Comparison of ENCODE assay signal across 20 cellular contexts in genomic region chr20:2656471-2657117, GRCh38. TPM values are rescaled to one million over a fixed set of nuclear protein-coding genes. Genes with fewer than 3 reads are reported as not detected.
DNase-seq lines count a peak whose midpoint lies in the region; ATAC-seq, FAIRE-seq and TF ChIP-seq lines count a peak whose summit lies in the region.
"Had no signal": no experiment of that assay in that cellular context is flagged by ENCODE, and none has a peak within 500 bp of the region (broad histone marks: within the 10 kb centered on the region; RNA-seq: fewer than 3 reads in every experiment).

No MANE protein-coding gene starts in this region.

- in situ Hi-C loops in KBM-7 (cut with MboI; ENCODE audit: low pct_unique_long_range_greater_than_20kb, low sequenced_read_pairs): no loop called here

- peak overlapping the region; percentile 22 for H3K4me3 Mint-ChIP-seq in activated T-helper 1 cell treated with anti-CD3 and anti-CD28 coated beads, Interleukin-12 subunit alpha, Interleukin-12 subunit beta, Interleukin-2, Interleukin-4 antibody, amounts not matched to agents 30 ng/mL and 10 ng/mL and 1 ng/mL, durations not matched to agents 14 hours and 24 hours and 36 hours
- peak overlapping the region in 2 of 3 experiments; percentile 50 to 67 for H3K4me3 Mint-ChIP-seq in nephron
- H3K4me3 Mint-ChIP-seq: CD8-positive, alpha-beta T cell; T-helper 17 cell had no signal

- H3K4me3 ChIP-seq in HFF-Myc (replicated peaks; ENCODE audit: low read depth, low read length): peak overlapping the region; percentile 100
- H3K4me3 ChIP-seq: coronary artery, left lung, prostate gland, smooth muscle cell had no signal

- H3K9me3 Mint-ChIP-seq in activated T-helper 1 cell treated with anti-CD3 and anti-CD28 coated beads, Interleukin-12 subunit alpha, Interleukin-12 subunit beta, Interleukin-2, Interleukin-4 antibody, amounts not matched to agents 30 ng/mL and 10 ng/mL and 1 ng/mL, durations not matched to agents 14 hours and 24 hours and 36 hours: no peaks in the 10 kb centered on the region
- H3K9me3 Mint-ChIP-seq in nephron: no peaks in the 10 kb centered on the region
- H3K9me3 Mint-ChIP-seq: CD8-positive, alpha-beta T cell had no signal

- H3K4me1 Mint-ChIP-seq in activated T-helper 1 cell treated with anti-CD3 and anti-CD28 coated beads, Interleukin-12 subunit alpha, Interleukin-12 subunit beta, Interleukin-2, Interleukin-4 antibody, amounts not matched to agents 30 ng/mL and 10 ng/mL and 1 ng/mL, durations not matched to agents 14 hours and 24 hours and 36 hours (ENCODE audit: low read depth): peaks cover 43% of the 10 kb centered on the region
- H3K4me1 Mint-ChIP-seq in nephron: peaks cover 13% of the 10 kb centered on the region

- ATAC-seq in activated CD4-positive, CD25-positive, alpha-beta regulatory T cell treated with anti-CD3 and anti-CD28 coated beads, Interleukin-2, amount 50 U/mL, for 24 hours: no peak
- ATAC-seq: CD8-positive, alpha-beta T cell; left lung; Right ventricle myocardium inferior; T-helper 17 cell had no signal

- TF ChIP-seq POLR2A in GM12892 (IDR thresholded peaks at IDR 0.05; ENCODE audit: low read depth, low read length): no peak

- TF ChIP-seq CTCF in HFF-Myc (IDR thresholded peaks at IDR 0.05; ENCODE audit: low read depth, low read length, missing control alignments): no peak
- TF ChIP-seq CTCF in nephron (IDR thresholded peaks at IDR 0.05; ENCODE audit: unreplicated experiment in 3 of 3): no peak

- no peak for FAIRE-seq in GM12892 (lab: Jason Lieb, UNC)
- FAIRE-seq: frontal cortex had no signal

- peak; percentile 59 for DNase-seq in activated CD8-positive, alpha-beta memory T cell treated with anti-CD3 and anti-CD28 coated beads, Interleukin-2, amount 50 U/mL, for 48 hours
- no peak for DNase-seq in activated CD8-positive, alpha-beta memory T cell treated with anti-CD3 and anti-CD28 coated beads for 24 hours
- DNase-seq in HFF-Myc (ENCODE audit: extremely low read depth, low read depth) (no peak), GM12892 (ENCODE audit: insufficient read length) (no peak), KBM-7 (no peak)
- DNase-seq in activated T-helper 1 cell treated with anti-CD3 and anti-CD28 coated beads, Interleukin-12 subunit alpha, Interleukin-12 subunit beta, Interleukin-2, Interleukin-4 antibody, amounts not matched to agents 30 ng/mL and 10 ng/mL and 1 ng/mL, durations not matched to agents 14 hours and 24 hours and 36 hours (ENCODE audit: low spot score): no peak
- DNase-seq: ACHN; CD8-positive, alpha-beta T cell; EL; left lung; NCI-H345; stimulated activated naive CD4-positive, alpha-beta T cell; T-helper 17 cell had no signal

- H3K27ac Mint-ChIP-seq in activated T-helper 1 cell treated with anti-CD3 and anti-CD28 coated beads, Interleukin-12 subunit alpha, Interleukin-12 subunit beta, Interleukin-2, Interleukin-4 antibody, amounts not matched to agents 30 ng/mL and 10 ng/mL and 1 ng/mL, durations not matched to agents 14 hours and 24 hours and 36 hours: peak overlapping the region; percentile 47
- H3K27ac Mint-ChIP-seq in nephron: no peak overlapping the region
- H3K27ac Mint-ChIP-seq: CD8-positive, alpha-beta T cell; T-helper 17 cell had no signal

- intact Hi-C loops in activated T-helper 1 cell treated with anti-CD3 and anti-CD28 coated beads, Interleukin-12 subunit alpha, Interleukin-12 subunit beta, Interleukin-2, Interleukin-4 antibody, amounts not matched to agents 30 ng/mL and 10 ng/mL and 1 ng/mL, durations not matched to agents 14 hours and 24 hours and 36 hours (cut with micrococcal nuclease): loop anchor here (10.0 kb wide), 1 partner anchor 1822 kb away; the partner anchor contains the start of gene FAM110A

- peaks cover 78% of the 10 kb centered on the region for H3K36me3 Mint-ChIP-seq in activated T-helper 1 cell treated with anti-CD3 and anti-CD28 coated beads, Interleukin-12 subunit alpha, Interleukin-12 subunit beta, Interleukin-2, Interleukin-4 antibody, amounts not matched to agents 30 ng/mL and 10 ng/mL and 1 ng/mL, durations not matched to agents 14 hours and 24 hours and 36 hours (ENCODE audit: low read depth)
- H3K36me3 Mint-ChIP-seq in nephron (ENCODE audit: low read depth): peaks cover 79% of the 10 kb centered on the region

- H3K27me3 Mint-ChIP-seq in activated T-helper 1 cell treated with anti-CD3 and anti-CD28 coated beads, Interleukin-12 subunit alpha, Interleukin-12 subunit beta, Interleukin-2, Interleukin-4 antibody, amounts not matched to agents 30 ng/mL and 10 ng/mL and 1 ng/mL, durations not matched to agents 14 hours and 24 hours and 36 hours (ENCODE audit: insufficient read depth): no peaks in the 10 kb centered on the region
- no peaks in the 10 kb centered on the region for H3K27me3 Mint-ChIP-seq in nephron (ENCODE audit: low read depth)
- H3K27me3 Mint-ChIP-seq: T-helper 17 cell had no signal

RNA-seq across cellular contexts. Expression of gene NOP56, which starts 4.2 kb away (rescaled TPM):
- total RNA-seq in activated T-helper 1 cell treated with anti-CD3 and anti-CD28 coated beads, Interleukin-12 subunit alpha, Interleukin-12 subunit beta, Interleukin-2, Interleukin-4 antibody, amounts not matched to agents 30 ng/mL and 10 ng/mL and 1 ng/mL, durations not matched to agents 14 hours and 24 hours and 36 hours: 863 and 897 TPM in 2 replicates
- 386 TPM for polyA plus RNA-seq in GM12892 (2012; ENCODE audit: missing spikeins)

RNA-seq across cellular contexts. Expression of gene IDH3B, which starts 7.4 kb away (rescaled TPM):
- 116 and 125 TPM in 2 replicates for total RNA-seq in activated T-helper 1 cell treated with anti-CD3 and anti-CD28 coated beads, Interleukin-12 subunit alpha, Interleukin-12 subunit beta, Interleukin-2, Interleukin-4 antibody, amounts not matched to agents 30 ng/mL and 10 ng/mL and 1 ng/mL, durations not matched to agents 14 hours and 24 hours and 36 hours
- 95.7 TPM for polyA plus RNA-seq in GM12892 (2012; ENCODE audit: missing spikeins)

RNA-seq across cellular contexts. Expression of gene EBF4, which starts 36.0 kb away (rescaled TPM):
- 12.3 and 12.6 TPM in 2 replicates for total RNA-seq in activated T-helper 1 cell treated with anti-CD3 and anti-CD28 coated beads, Interleukin-12 subunit alpha, Interleukin-12 subunit beta, Interleukin-2, Interleukin-4 antibody, amounts not matched to agents 30 ng/mL and 10 ng/mL and 1 ng/mL, durations not matched to agents 14 hours and 24 hours and 36 hours
- polyA plus RNA-seq in GM12892 (2012; ENCODE audit: missing spikeins): not detected
